Comparison of ENCODE assay signal across 20 cellular contexts in the genomic region with DNA sequence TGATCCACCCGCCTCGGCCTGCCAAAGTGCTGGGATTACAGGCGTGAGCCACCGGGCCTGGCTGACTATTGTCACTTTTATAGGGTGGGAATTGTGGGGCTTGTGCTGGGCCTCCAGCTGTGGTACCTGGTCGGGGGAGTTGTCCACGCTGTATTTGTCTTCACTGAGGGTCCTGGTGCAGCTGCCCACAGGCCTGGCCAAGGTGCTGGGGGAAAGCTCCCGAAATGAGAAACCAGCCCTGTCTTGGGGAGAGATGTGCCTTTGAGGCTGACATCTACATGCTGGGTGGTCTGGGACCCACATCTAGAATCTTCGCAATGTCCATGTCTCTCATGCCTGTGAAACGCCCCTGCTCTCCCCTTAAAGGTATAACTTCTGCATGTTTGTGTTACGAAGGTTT. TPM values are rescaled to one million over a fixed set of nuclear protein-coding genes. Genes with fewer than 3 reads are reported as not detected.
DNase-seq lines count a peak whose midpoint lies in the region; ATAC-seq and TF ChIP-seq lines count a peak whose summit lies in the region.
"Had no signal": no experiment of that assay in that cellular context is flagged by ENCODE, and none has a peak within 500 bp of the region (broad histone marks: within the 10 kb centered on the region; RNA-seq: fewer than 3 reads in every experiment).

No MANE protein-coding gene starts in this region.

- TF ChIP-seq CTCF in natural killer cell (IDR thresholded peaks at IDR 0.05) (no peak), osteocyte (IDR thresholded peaks at IDR 0.05) (no peak)

- H3K36me3 ChIP-seq in aorta (ENCODE audit: control insufficient read depth in 1 of 2, insufficient read depth in 2 of 2, low read length in 1 of 2), result peaks cover 0 to 8% of the 10 kb centered on the region in 2 donors
- H3K36me3 ChIP-seq: ovary had no signal

- H3K9me3 ChIP-seq in aorta (ENCODE audit: control insufficient read depth, low read length), result no peaks in the 10 kb centered on the region
- H3K9me3 ChIP-seq: ovary had no signal

- peaks cover 6% of the 10 kb centered on the region for H3K9me3 Mint-ChIP-seq in T-helper 1 cell treated with Interleukin-12 subunit alpha and Interleukin-12 subunit beta and Interleukin-4 antibody, amounts not matched to agents 30 μg/mL and 1 μg/mL, for 36 hours
- no peaks in the 10 kb centered on the region for H3K9me3 Mint-ChIP-seq in natural killer cell treated with Interleukin-12 subunit alpha and Interleukin-12 subunit beta and Interleukin-15 and Interleukin-18, amount 100 ng/mL, for 72 hours
- H3K9me3 Mint-ChIP-seq in natural killer cell, result no peaks in the 10 kb centered on the region
- H3K9me3 Mint-ChIP-seq in osteocyte (ENCODE audit: unreplicated experiment), result peaks cover under 1% of the 10 kb centered on the region

- H3K4me1 Mint-ChIP-seq in T-helper 1 cell treated with Interleukin-12 subunit alpha and Interleukin-12 subunit beta and Interleukin-4 antibody, amounts not matched to agents 30 μg/mL and 1 μg/mL, for 36 hours (ENCODE audit: low read depth), result peaks cover 36% of the 10 kb centered on the region
- peaks cover 24 to 35% of the 10 kb centered on the region in 2 donors for H3K4me1 Mint-ChIP-seq in natural killer cell treated with Interleukin-12 subunit alpha and Interleukin-12 subunit beta and Interleukin-15 and Interleukin-18, amount 100 ng/mL, for 72 hours (ENCODE audit: low read depth in 2 of 2)
- H3K4me1 Mint-ChIP-seq in natural killer cell (peaks cover 44 to 56% of the 10 kb centered on the region in 2 donors), osteocyte (ENCODE audit: unreplicated experiment) (peaks cover 39% of the 10 kb centered on the region)

- WGBS in aorta, 2 donors, result 91 to 92% methylated on average over 10 of the region's 10 CpGs

- H3K4me3 ChIP-seq in aorta (ENCODE audit: low read length in 2 of 2), result no peak overlapping the region
- H3K4me3 ChIP-seq: BLaER1 treated with 17β-estradiol and CSF1 and Interleukin-3, amounts not matched to agents 10 nM and 100 nM; ovary; skin epidermis had no signal

- no peak for DNase-seq in T-helper 1 cell
- DNase-seq in natural killer cell treated with Interleukin-12 subunit alpha and Interleukin-12 subunit beta and Interleukin-15 and Interleukin-18, amount 100 ng/mL, for 72 hours (ENCODE audit: low spot score), result no peak
- DNase-seq in natural killer cell, result no peak
- peak; percentile 62 for DNase-seq in mesenteric fat pad (ENCODE audit: low spot score)
- DNase-seq in aorta, result peak; percentile 34 to 38
- DNase-seq in 8988T, result no peak
- DNase-seq in osteocyte (ENCODE audit: extremely low spot score, unreplicated experiment), result no peak
- DNase-seq: central memory CD4-positive, alpha-beta T cell; DMS79 treated with DMSO at 0.1 percent for 48 hours; effector memory CD4-positive, alpha-beta T cell; IMR-90; midbrain; NCI-H2081 treated with DMSO at 0.1 percent for 48 hours; NCI-H524; stimulated activated CD4-positive, alpha-beta T cell treated with anti-CD3 and anti-CD28 coated beads, Interleukin-4, amount 100 ng/mL, for 4 hours had no signal

- H3K27ac Mint-ChIP-seq in T-helper 1 cell treated with Interleukin-12 subunit alpha and Interleukin-12 subunit beta and Interleukin-4 antibody, amounts not matched to agents 30 μg/mL and 1 μg/mL, for 36 hours, result no peak overlapping the region
- peak overlapping the region in 1 of 2 donors; percentile 40 for H3K27ac Mint-ChIP-seq in natural killer cell treated with Interleukin-12 subunit alpha and Interleukin-12 subunit beta and Interleukin-15 and Interleukin-18, amount 100 ng/mL, for 72 hours
- H3K27ac Mint-ChIP-seq in natural killer cell (peak overlapping the region in 1 of 2 donors; percentile 10), osteocyte (ENCODE audit: unreplicated experiment) (no peak overlapping the region)

- H3K36me3 Mint-ChIP-seq in T-helper 1 cell treated with Interleukin-12 subunit alpha and Interleukin-12 subunit beta and Interleukin-4 antibody, amounts not matched to agents 30 μg/mL and 1 μg/mL, for 36 hours (ENCODE audit: low read depth), result peaks cover 41% of the 10 kb centered on the region
- peaks cover 34% of the 10 kb centered on the region for H3K36me3 Mint-ChIP-seq in natural killer cell treated with Interleukin-12 subunit alpha and Interleukin-12 subunit beta and Interleukin-15 and Interleukin-18, amount 100 ng/mL, for 72 hours
- H3K36me3 Mint-ChIP-seq in natural killer cell (peaks cover 22% of the 10 kb centered on the region), osteocyte (ENCODE audit: unreplicated experiment) (peaks cover 37% of the 10 kb centered on the region)

- H3K4me1 ChIP-seq in aorta (ENCODE audit: control insufficient read depth in 1 of 2, insufficient read depth in 2 of 2, low read length in 2 of 2), result no peaks in the 10 kb centered on the region

- no peak for ATAC-seq in natural killer cell treated with Interleukin-12 subunit alpha and Interleukin-12 subunit beta and Interleukin-15 and Interleukin-18, amount 100 ng/mL, for 72 hours
- ATAC-seq in natural killer cell, result no peak
- ATAC-seq in aorta (ENCODE audit: low FRiP score), result no peak

- no peaks in the 10 kb centered on the region for H3K27me3 ChIP-seq in aorta (ENCODE audit: control insufficient read depth in 1 of 2, insufficient read depth in 2 of 2, low read length in 1 of 2)
- H3K27me3 ChIP-seq: BLaER1 treated with 17β-estradiol and CSF1 and Interleukin-3, amounts not matched to agents 10 nM and 100 nM; ovary had no signal

- no peaks in the 10 kb centered on the region for H3K27me3 Mint-ChIP-seq in T-helper 1 cell treated with Interleukin-12 subunit alpha and Interleukin-12 subunit beta and Interleukin-4 antibody, amounts not matched to agents 30 μg/mL and 1 μg/mL, for 36 hours (ENCODE audit: low read depth)
- no peaks in the 10 kb centered on the region for H3K27me3 Mint-ChIP-seq in natural killer cell treated with Interleukin-12 subunit alpha and Interleukin-12 subunit beta and Interleukin-15 and Interleukin-18, amount 100 ng/mL, for 72 hours
- H3K27me3 Mint-ChIP-seq in natural killer cell (ENCODE audit: low read depth in 2 of 2) (no peaks in the 10 kb centered on the region), osteocyte (ENCODE audit: unreplicated experiment) (no peaks in the 10 kb centered on the region)

- H3K27ac ChIP-seq in aorta (ENCODE audit: low read depth in 1 of 2, low read length in 2 of 2), result no peak overlapping the region
- H3K27ac ChIP-seq: 22Rv1; BLaER1 treated with 17β-estradiol and CSF1 and Interleukin-3, amounts not matched to agents 10 nM and 100 nM; ovary had no signal

- peak overlapping the region; percentile 17 for H3K4me3 Mint-ChIP-seq in T-helper 1 cell treated with Interleukin-12 subunit alpha and Interleukin-12 subunit beta and Interleukin-4 antibody, amounts not matched to agents 30 μg/mL and 1 μg/mL, for 36 hours
- peak overlapping the region; percentile 1 for H3K4me3 Mint-ChIP-seq in natural killer cell treated with Interleukin-12 subunit alpha and Interleukin-12 subunit beta and Interleukin-15 and Interleukin-18, amount 100 ng/mL, for 72 hours
- H3K4me3 Mint-ChIP-seq in natural killer cell, result no peak overlapping the region
- no peak overlapping the region for H3K4me3 Mint-ChIP-seq in osteocyte (ENCODE audit: unreplicated experiment)

- intact Hi-C loops in natural killer cell (cut with micrococcal nuclease) (no loop called here), aorta (cut with DNase I) (loop anchor here in 1 of 2 donors (10.0 kb wide), 2 partner anchors 169 to 449 kb away; a partner anchor contains a TSS)

RNA-seq across cellular contexts. Expression of a gene that starts 2.6 kb away (rescaled TPM):
- 10 to 100 TPM; 60.2 to 89.8 TPM for total RNA-seq in natural killer cell treated with Interleukin-12 subunit alpha and Interleukin-12 subunit beta and Interleukin-15 and Interleukin-18, amount 100 ng/mL, for 72 hours
- total RNA-seq in natural killer cell, result 10 to 100 TPM; 89.6 to 99.9 (median 96.3) TPM
- total RNA-seq in mesenteric fat pad, result 58.5 TPM
- total RNA-seq in aorta, result 10 to 100 TPM; 54.6 to 65.2 TPM
- 10 to 100 TPM; 31.3 to 88.9 TPM for polyA plus RNA-seq in aorta
- total RNA-seq in osteocyte, result 70.0 and 81.4 TPM in 2 replicates

Comparison
In these comparisons a context has a peak if more than half of its experiments do, and no peak if none do; other contexts are left out.
1. H3K4me3 Mint-ChIP-seq: peak in T-helper 1 cell treated with Interleukin-12 subunit alpha and Interleukin-12 subunit beta and Interleukin-4 antibody, amounts not matched to agents 30 μg/mL and 1 μg/mL, for 36 hours (single experiment) and natural killer cell treated with Interleukin-12 subunit alpha and Interleukin-12 subunit beta and Interleukin-15 and Interleukin-18, amount 100 ng/mL, for 72 hours (single experiment); none in natural killer cell (single experiment) and osteocyte (single experiment).
2. DNase-seq: peak in mesenteric fat pad (single experiment) and aorta (2 of 2); none in T-helper 1 cell (0 of 5), natural killer cell treated with Interleukin-12 subunit alpha and Interleukin-12 subunit beta and Interleukin-15 and Interleukin-18, amount 100 ng/mL, for 72 hours (single experiment), natural killer cell (single experiment), 8988T (single experiment) and osteocyte (single experiment).